ENCODE assay signal across 22 cellular contexts in genomic region chr21:38793926-38794713, GRCh38. TPM values are rescaled to one million over a fixed set of nuclear protein-coding genes. Genes with fewer than 3 reads are reported as not detected.
DNase-seq lines count a peak whose midpoint lies in the region; ATAC-seq and TF ChIP-seq lines count a peak whose summit lies in the region.
"Had no signal": no experiment of that assay in that cellular context is flagged by ENCODE, and none has a peak within 500 bp of the region (broad histone marks: within the 10 kb centered on the region; RNA-seq: fewer than 3 reads in every experiment).

No MANE protein-coding gene starts in this region.

- H2AFZ ChIP-seq in Karpas-422 (ENCODE audit: low read length) = no peak overlapping the region

- intact Hi-C loops in Calu3 (cut with micrococcal nuclease; ENCODE audit: unreplicated experiment) = no loop called here
- intact Hi-C loops in Panc1 (cut with micrococcal nuclease; ENCODE audit: unreplicated experiment) = no loop called here
- intact Hi-C loops in mucosa of descending colon (cut with DNase I, micrococcal nuclease) = no loop called here

- no peaks in the 10 kb centered on the region for H3K27me3 Mint-ChIP-seq in Calu3 (ENCODE audit: unreplicated experiment)

- in situ Hi-C loops in Panc1 (cut with HindIII; ENCODE audit: low pct_unique_long_range_greater_than_20kb, low sequenced_read_pairs) = no loop called here

- H3K9me3 ChIP-seq in Panc1 (ENCODE audit: control insufficient read depth, insufficient read depth, low read depth, low read length) = peaks cover 18% of the 10 kb centered on the region; the same call in 1 of the 2 replicates
- H3K9me3 ChIP-seq in mucosa of descending colon = no peaks in the 10 kb centered on the region
- no peaks in the 10 kb centered on the region for H3K9me3 ChIP-seq in Karpas-422 (ENCODE audit: low read length)
- H3K9me3 ChIP-seq: SJSA1, stomach had no signal

- H3K36me3 Mint-ChIP-seq in Calu3 (ENCODE audit: insufficient read depth, unreplicated experiment) = peaks cover 7% of the 10 kb centered on the region
- H3K36me3 Mint-ChIP-seq: CD8-positive, alpha-beta memory T cell; IgD-negative memory B cell had no signal

- H3K36me3 ChIP-seq in Panc1 (ENCODE audit: control insufficient read depth, insufficient read depth, low read length) (no peaks in the 10 kb centered on the region), mucosa of descending colon (ENCODE audit: low read depth) (no peaks in the 10 kb centered on the region), Karpas-422 (ENCODE audit: insufficient read depth, low read length) (no peaks in the 10 kb centered on the region)
- H3K36me3 ChIP-seq: sigmoid colon, SJSA1, stomach had no signal

- no peak overlapping the region for H3K4me3 Mint-ChIP-seq in Calu3 (ENCODE audit: low read depth, unreplicated experiment)
- H3K4me3 Mint-ChIP-seq: activated naive CD8-positive, alpha-beta T cell treated with anti-CD3 and anti-CD28 coated beads, Interleukin-2, amount 50 U/mL, for 24 hours; CD8-positive, alpha-beta memory T cell; T-helper 2 cell treated with Interferon-gamma antibody and Interleukin-4, amounts not matched to agents 5 μg/mL and 100 μg/mL, for 36 hours had no signal

- peak overlapping the region; percentile 99 for H3K27ac ChIP-seq in Panc1 (ENCODE audit: low read length)
- H3K27ac ChIP-seq in Karpas-422 (ENCODE audit: low read length) = no peak overlapping the region
- H3K27ac ChIP-seq: sigmoid colon, SJSA1, stomach had no signal

- no peak overlapping the region for H3K4me2 ChIP-seq in Karpas-422 (ENCODE audit: low read depth, low read length, poor library complexity, severe bottlenecking)

- H4K20me1 ChIP-seq in Karpas-422 (ENCODE audit: insufficient read depth, low read depth, low read length) = no peaks in the 10 kb centered on the region

- CTCF ChIA-PET in Calu3 (lab: Charles Lee) (no interaction called here), Panc1 (lab: Charles Lee) (no interaction called here)

- ATAC-seq in Panc1 (peak; percentile 46), mucosa of descending colon (peak; percentile 64)
- ATAC-seq: activated naive CD8-positive, alpha-beta T cell treated with anti-CD3 and anti-CD28 coated beads, Interleukin-2, amount 50 U/mL, for 24 hours; left ventricle myocardium superior had no signal

- no peak overlapping the region for H3K4me3 ChIP-seq in Panc1 (ENCODE audit: low read depth in 2 of 2, low read length in 2 of 2)
- H3K4me3 ChIP-seq in mucosa of descending colon = no peak overlapping the region
- no peak overlapping the region for H3K4me3 ChIP-seq in Karpas-422 (ENCODE audit: low read length)
- H3K4me3 ChIP-seq: sigmoid colon, SJSA1, stomach had no signal

- no peaks in the 10 kb centered on the region for H3K9me2 ChIP-seq in Karpas-422 (replicated peaks; ENCODE audit: insufficient read depth, low read length)

- DNase-seq in Calu3 (no peak), NCI-H2029 (lab: John Stamatoyannopoulos, UW) (peak; percentile 96), Panc1 (ENCODE audit: low read depth, low spot score) (no peak), mucosa of descending colon (peak in 1 of 3 donors; percentile 15), Karpas-422 (no peak), iPS-NIHi11 (ENCODE audit: low spot score) (no peak), RKO (ENCODE audit: low spot score) (no peak)
- DNase-seq in activated CD4-positive, alpha-beta T cell treated with anti-CD3 and anti-CD28 coated beads, Interleukin-2, amount 50 U/mL, for 4 hours = no peak
- DNase-seq: activated CD4-positive, CD25-positive, alpha-beta regulatory T cell; activated naive CD8-positive, alpha-beta T cell treated with anti-CD3 and anti-CD28 coated beads, Interleukin-2, amount 50 U/mL, for 24 hours; CD8-positive, alpha-beta memory T cell; erythroblast; GDM1; HCEC 1CT; left ventricle myocardium superior; MV-4-11; NCI-H226; sigmoid colon; stomach had no signal

- no peaks in the 10 kb centered on the region for H3K79me2 ChIP-seq in Karpas-422 (ENCODE audit: low read length)

- peaks cover 45% of the 10 kb centered on the region for H3K4me1 Mint-ChIP-seq in Calu3 (ENCODE audit: low read depth, unreplicated experiment)
- H3K4me1 Mint-ChIP-seq: CD8-positive, alpha-beta memory T cell; IgD-negative memory B cell had no signal

- H3K4me1 ChIP-seq in Panc1 (ENCODE audit: control insufficient read depth, insufficient read depth, low read length) = peaks cover 47% of the 10 kb centered on the region
- H3K4me1 ChIP-seq in mucosa of descending colon (ENCODE audit: low read depth) = peaks cover 30% of the 10 kb centered on the region
- H3K4me1 ChIP-seq in Karpas-422 (ENCODE audit: low read length) = no peaks in the 10 kb centered on the region
- H3K4me1 ChIP-seq: sigmoid colon had no signal

- TF ChIP-seq CTCF in Calu3 (IDR thresholded peaks at IDR 0.05; ENCODE audit: unreplicated experiment) (no peak), Panc1 (IDR thresholded peaks at IDR 0.05) (no peak), mucosa of descending colon (IDR thresholded peaks at IDR 0.05) (no peak)

- POLR2A ChIA-PET in Panc1 (lab: Charles Lee) = no interaction called here

- H3K9me3 Mint-ChIP-seq in Calu3 (ENCODE audit: low read depth, unreplicated experiment) = peaks cover 2% of the 10 kb centered on the region
- H3K9me3 Mint-ChIP-seq: activated naive CD8-positive, alpha-beta T cell treated with anti-CD3 and anti-CD28 coated beads, Interleukin-2, amount 50 U/mL, for 24 hours; CD8-positive, alpha-beta memory T cell; IgD-negative memory B cell; T-helper 2 cell treated with Interferon-gamma antibody and Interleukin-4, amounts not matched to agents 5 μg/mL and 100 μg/mL, for 36 hours had no signal

- H3K27ac Mint-ChIP-seq in Calu3 (ENCODE audit: unreplicated experiment) = peak overlapping the region; percentile 54
- H3K27ac Mint-ChIP-seq: activated naive CD8-positive, alpha-beta T cell treated with anti-CD3 and anti-CD28 coated beads, Interleukin-2, amount 50 U/mL, for 24 hours; IgD-negative memory B cell; T-helper 2 cell treated with Interferon-gamma antibody and Interleukin-4, amounts not matched to agents 5 μg/mL and 100 μg/mL, for 36 hours had no signal

- BruUV-seq in Calu3 (replicated peaks; lab: Mats Ljungman, UMichigan) = no TSS peak
- no TSS peak for BruUV-seq in Panc1 (replicated peaks; lab: Mats Ljungman, UMichigan)

- H3K9ac ChIP-seq in Karpas-422 (ENCODE audit: low read length) = no peak overlapping the region

- H3K27me3 ChIP-seq in Panc1 (ENCODE audit: control insufficient read depth, insufficient read depth, low read length) = no peaks in the 10 kb centered on the region
- no peaks in the 10 kb centered on the region for H3K27me3 ChIP-seq in Karpas-422 (ENCODE audit: low read length)
- H3K27me3 ChIP-seq: sigmoid colon, SJSA1, stomach had no signal

RNA-seq across cellular contexts. Expression of gene ETS2, which starts 11.6 kb away (rescaled TPM):
- total RNA-seq in Calu3 (2022) = 49.9 and 63.3 TPM in 2 replicates
- total RNA-seq in Panc1 (2021; ENCODE audit: unreplicated experiment) = 132 TPM
- 62.0 TPM for polyA plus RNA-seq in Panc1 (2012; ENCODE audit: insufficient read length)
- total RNA-seq in mucosa of descending colon = 100 to 1,000 TPM; 115 to 222 (median 171) TPM
- 12.9 and 14.3 TPM in 2 replicates for total RNA-seq in Karpas-422 (2014; rRNA removed; shearing (Covaris generic); ENCODE audit: low replicate concordance)
